20 cellular contexts compared by ENCODE assay signal in the genomic region with DNA sequence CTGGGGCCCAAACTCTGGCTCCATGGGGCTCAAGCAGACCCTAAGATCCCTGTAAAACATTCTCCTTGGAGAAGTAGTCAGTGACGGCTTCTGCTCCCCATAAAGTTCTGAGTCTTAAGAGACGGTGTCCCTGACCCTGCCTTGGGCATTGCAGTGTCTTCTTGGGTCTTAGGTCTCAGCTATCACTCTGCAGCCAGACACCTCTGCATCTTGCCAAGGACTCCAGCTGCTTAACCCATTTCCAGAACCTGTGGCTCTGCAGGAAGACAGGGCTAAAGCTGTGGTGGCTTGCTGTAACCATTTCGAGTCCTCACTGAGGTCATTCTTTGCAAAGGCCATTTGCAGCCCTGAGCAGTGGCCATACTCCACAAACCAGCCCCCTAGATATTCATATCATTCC.
"Had no signal": no experiment of that assay in that cellular context is flagged by ENCODE, and none has a peak within 500 bp of the region (broad histone marks: within the 10 kb centered on the region; RNA-seq: fewer than 3 reads in every experiment).

No MANE protein-coding gene starts in this region.

- ATAC-seq: K562 had no signal

- H3K27ac ChIP-seq: HL-60, KMS-11, PC-9 had no signal

- DNase-seq: MM.1S, NCI-H1092 treated with DMSO at 0.1 percent for 48 hours, NCI-H1436, NCI-H187, NCI-H2029, NCI-H2081 treated with DMSO at 0.1 percent for 48 hours, NCI-H2171, NCI-H226, NCI-H446, NCI-H510A, NCI-H524 treated with DMSO at 0.1 percent for 48 hours, NCI-H69, NCI-H774, PC-9, Right ventricle myocardium superior, RPMI8226, SK-N-SH had no signal

- H3K4me3 ChIP-seq: K562, PC-9 had no signal

- H3K9me3 ChIP-seq: SK-N-SH had no signal
